8 cellular contexts compared by ENCODE assay signal in the genomic region with DNA sequence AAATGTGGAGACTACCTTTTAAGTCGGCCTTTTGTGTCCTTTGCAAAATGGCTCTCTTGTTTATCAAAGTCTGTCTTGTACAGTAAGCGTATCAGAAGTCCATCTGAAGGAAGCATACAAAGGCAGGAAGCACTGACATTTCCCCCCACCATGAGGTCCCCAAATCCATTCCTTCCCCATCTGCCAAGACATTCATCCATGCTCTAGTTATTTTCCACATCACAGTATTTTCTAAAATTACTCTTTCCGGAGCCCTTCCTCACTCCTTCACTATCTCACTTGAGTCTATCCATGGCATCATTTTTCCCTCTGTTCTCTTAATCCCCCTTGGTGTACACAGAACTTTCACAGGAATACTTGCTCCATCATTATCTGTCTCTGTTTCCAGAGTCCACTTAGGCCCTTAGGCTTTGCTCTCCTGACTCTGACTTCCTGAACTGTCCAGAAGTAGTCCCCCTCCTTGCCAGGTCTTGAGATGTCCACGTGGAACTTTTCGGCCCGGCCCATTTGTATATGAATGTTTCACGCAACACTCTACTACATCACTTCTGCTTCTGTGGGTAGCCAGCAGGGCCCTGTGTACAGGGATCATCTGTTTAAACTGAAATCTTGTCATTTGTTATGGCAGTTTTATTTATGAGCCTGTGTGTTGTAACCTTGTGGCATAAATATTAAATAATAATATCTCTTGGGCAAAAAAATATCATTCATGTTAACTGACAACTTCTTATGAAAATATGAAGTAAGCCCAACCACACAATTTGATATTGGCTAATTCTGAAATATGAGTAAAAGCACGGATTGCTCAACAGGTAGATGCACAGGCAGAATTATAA. TPM values are rescaled to one million over a fixed set of nuclear protein-coding genes. Genes with fewer than 3 reads are reported as not detected.
DNase-seq lines count a peak whose midpoint lies in the region; ATAC-seq and TF ChIP-seq lines count a peak whose summit lies in the region.

No MANE protein-coding gene starts in this region.

- no peaks in the 10 kb centered on the region for H3K9me3 ChIP-seq in esophagus squamous epithelium
- no peaks in the 10 kb centered on the region for H3K9me3 ChIP-seq in thymus (ENCODE audit: control insufficient read depth)

- peak; percentile 28 for DNase-seq in activated naive CD4-positive, alpha-beta T cell treated with Interleukin-2 at 50 U/mL for 16 hours
- DNase-seq in activated naive CD4-positive, alpha-beta T cell treated with anti-CD3 and anti-CD28 coated beads, Interleukin-2, amount 50 U/mL, for 16 hours = no peak
- DNase-seq in SIG-M5 (lab: John Stamatoyannopoulos, UW) (peak; percentile 20), esophagus squamous epithelium (lab: John Stamatoyannopoulos, UW) (peak; percentile 6), D341Med (ENCODE audit: low spot score) (no peak)
- DNase-seq in stimulated activated CD4-positive, alpha-beta T cell treated with anti-CD3 and anti-CD28 coated beads, Interleukin-2, amount 100 ng/mL, for 48 hours = no peak

- TF ChIP-seq POLR2A in esophagus squamous epithelium (IDR thresholded peaks at IDR 0.05) = peak in 1 of 4 donors; percentile 29

- intact Hi-C loops in esophagus squamous epithelium (cut with DNase I) = no loop called here

- peaks cover 7 to 56% (median 30%) of the 10 kb centered on the region in 3 donors for H3K4me1 ChIP-seq in esophagus squamous epithelium
- peaks cover 4% of the 10 kb centered on the region for H3K4me1 ChIP-seq in thymus (ENCODE audit: control insufficient read depth, insufficient read depth, low read length)

- H3K4me3 ChIP-seq in esophagus squamous epithelium (no peak overlapping the region), thymus (ENCODE audit: low read length) (no peak overlapping the region)

- H3K27ac ChIP-seq in esophagus squamous epithelium (peak overlapping the region in 2 of 4 donors; percentile 72 to 78), thymus (ENCODE audit: low read depth) (peak overlapping the region; percentile 20)

- H3K36me3 ChIP-seq in esophagus squamous epithelium (no peaks in the 10 kb centered on the region), thymus (ENCODE audit: control insufficient read depth, insufficient read depth) (no peaks in the 10 kb centered on the region)

- H3K27me3 ChIP-seq in esophagus squamous epithelium = peaks cover 0 to 19% (median 0%) of the 10 kb centered on the region in 4 donors
- H3K27me3 ChIP-seq in thymus (ENCODE audit: control insufficient read depth, insufficient read depth) = peaks cover 40% of the 10 kb centered on the region

- WGBS in esophagus squamous epithelium, 2 donors = 64 to 67% methylated on average over 8 of the region's 8 CpGs
- 79% methylated on average over 8 of the region's 8 CpGs for WGBS in thymus

- ATAC-seq in HG02763 (IDR thresholded peaks at IDR 0.05; ENCODE audit: unreplicated experiment) = no peak

- TF ChIP-seq CTCF in esophagus squamous epithelium (IDR thresholded peaks at IDR 0.05) = no peak

RNA-seq across cellular contexts. Expression of a gene that starts 2.0 kb away (rescaled TPM):
- total RNA-seq in esophagus squamous epithelium = 10 to 100 TPM in 1 of 4 donors, 1 to 10 TPM in 3; 6.9 to 13.5 (median 7.5) TPM
- polyA plus RNA-seq in thymus = 27.4 TPM

RNA-seq across cellular contexts. Expression of a gene that starts 53.2 kb away (rescaled TPM):
- total RNA-seq in esophagus squamous epithelium = 10 to 100 TPM in 3 of 4 donors, 1 to 10 TPM in 1; 3.6 to 19.8 (median 15.5) TPM
- polyA plus RNA-seq in thymus = 65.3 TPM

Comparison
In these comparisons a context has a peak if more than half of its experiments do, and no peak if none do; other contexts are left out.
1. DNase-seq: peak in activated naive CD4-positive, alpha-beta T cell treated with Interleukin-2 at 50 U/mL for 16 hours (single experiment), SIG-M5 (single experiment) and esophagus squamous epithelium (single experiment); none in activated naive CD4-positive, alpha-beta T cell treated with anti-CD3 and anti-CD28 coated beads, Interleukin-2, amount 50 U/mL, for 16 hours (single experiment), D341Med (single experiment) and stimulated activated CD4-positive, alpha-beta T cell treated with anti-CD3 and anti-CD28 coated beads, Interleukin-2, amount 100 ng/mL, for 48 hours (0 of 2).